Comparison of ENCODE assay signal across 8 cellular contexts in the genomic region with DNA sequence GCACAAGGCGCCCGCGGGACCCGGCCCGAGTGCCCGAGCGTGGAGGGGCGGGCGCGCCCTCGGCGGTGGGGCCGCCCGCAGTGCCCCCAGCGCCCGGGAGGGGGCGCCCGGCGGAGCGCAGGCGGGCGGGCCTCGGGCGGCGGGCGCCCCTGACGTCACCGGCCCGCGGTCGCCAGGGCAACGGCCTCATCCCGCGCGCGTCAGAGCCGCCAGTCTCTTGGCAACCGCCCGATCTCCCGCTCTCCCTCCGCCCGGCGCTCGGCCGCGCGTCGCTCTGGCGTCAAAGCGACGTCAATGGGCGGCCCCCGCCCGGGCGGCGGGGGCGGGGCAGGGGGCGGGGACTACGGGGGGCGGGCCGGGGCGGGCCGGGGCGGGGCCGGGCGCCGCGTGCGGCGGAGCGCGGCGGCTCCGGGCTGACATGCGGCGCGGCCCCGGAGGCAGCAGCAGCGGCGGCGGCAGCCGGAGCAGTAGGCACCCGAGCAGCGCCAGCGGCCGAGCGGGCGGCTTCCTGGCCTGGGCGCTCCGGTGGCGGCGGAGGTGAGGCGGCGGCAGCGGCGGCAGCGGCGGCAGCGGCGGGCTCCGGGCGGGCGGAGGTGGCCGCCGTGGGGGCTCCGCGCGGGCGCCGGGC.
A peak's percentile ranks its signal among the peaks of the same experiment; 100 is the strongest.
DNase-seq lines count a peak whose midpoint lies in the region; ATAC-seq lines count a peak whose summit lies in the region.
"Not testable (repeated sequence)": the region's sequence is repeated elsewhere in the genome, so short reads cannot be mapped to it uniquely, and the experiment has no call there.

No MANE protein-coding gene starts in this region.

- H3K9me3 Mint-ChIP-seq in activated T-helper 17 cell treated with anti-CD3 and anti-CD28 coated beads, Interleukin-2, amount 50 U/mL, for 72 hours: not testable (repeated sequence)

- DNase-seq in left lobe of liver (ENCODE audit: low spot score); stimulated activated naive CD8-positive, alpha-beta T cell treated with anti-CD3 and anti-CD28 coated beads, Interleukin-15, Interleukin-2, amounts not matched to agents 100 U/mL and 50 U/mL, for 24 hours: not testable (repeated sequence)

- H3K27me3 Mint-ChIP-seq in activated T-helper 17 cell treated with anti-CD3 and anti-CD28 coated beads, Interleukin-2, amount 50 U/mL, for 72 hours: not testable (repeated sequence)

- not testable (repeated sequence) for H3K27ac Mint-ChIP-seq in activated T-helper 17 cell treated with anti-CD3 and anti-CD28 coated beads, Interleukin-2, amount 50 U/mL, for 72 hours

- H3K4me1 Mint-ChIP-seq in activated T-helper 17 cell treated with anti-CD3 and anti-CD28 coated beads, Interleukin-2, amount 50 U/mL, for 72 hours: not testable (repeated sequence)

- ATAC-seq in GM18519 (IDR thresholded peaks at IDR 0.05; ENCODE audit: low FRiP score, unreplicated experiment) (peak; percentile 76), GM19455 (IDR thresholded peaks at IDR 0.05; ENCODE audit: unreplicated experiment) (peak; percentile 78), HG02571 (IDR thresholded peaks at IDR 0.05; ENCODE audit: unreplicated experiment) (peak; percentile 80), HG03064 (IDR thresholded peaks at IDR 0.05; ENCODE audit: low read depth, unreplicated experiment) (peak; percentile 57), HG03521 (IDR thresholded peaks at IDR 0.05; ENCODE audit: unreplicated experiment) (peak; percentile 84), left lobe of liver (peak; percentile 74)
- peak; percentile 97 for ATAC-seq in activated T-helper 17 cell treated with anti-CD3 and anti-CD28 coated beads, Interleukin-2, amount 50 U/mL, for 72 hours (replicated peaks)
- peak; percentile 95 for ATAC-seq in stimulated activated naive CD8-positive, alpha-beta T cell treated with anti-CD3 and anti-CD28 coated beads, Interleukin-15, Interleukin-2, amounts not matched to agents 100 U/mL and 50 U/mL, for 24 hours

- not testable (repeated sequence) for H3K36me3 Mint-ChIP-seq in activated T-helper 17 cell treated with anti-CD3 and anti-CD28 coated beads, Interleukin-2, amount 50 U/mL, for 72 hours (ENCODE audit: low read depth)

- not testable (repeated sequence) for H3K4me3 Mint-ChIP-seq in activated T-helper 17 cell treated with anti-CD3 and anti-CD28 coated beads, Interleukin-2, amount 50 U/mL, for 72 hours
